Comparison of ENCODE assay signal across 8 cellular contexts in genomic region chr12:70365648-70366518, GRCh38. TPM values are rescaled to one million over a fixed set of nuclear protein-coding genes. Genes with fewer than 3 reads are reported as not detected.
DNase-seq lines count a peak whose midpoint lies in the region; ATAC-seq and TF ChIP-seq lines count a peak whose summit lies in the region.

KCNMB4 (plus strand) TSS chr12:70366290; CDS start chr12:70366735, 445 bp downstream.

- no peaks in the 10 kb centered on the region for H3K36me3 ChIP-seq in trophoblast cell (ENCODE audit: control insufficient read depth in 1 of 2, insufficient read depth in 2 of 2, low read length in 2 of 2)
- H3K36me3 ChIP-seq in upper lobe of right lung, result no peaks in the 10 kb centered on the region

- peaks cover 0 to 6% of the 10 kb centered on the region in 2 experiments for H3K4me1 ChIP-seq in trophoblast cell (ENCODE audit: control insufficient read depth in 1 of 2, insufficient read depth in 2 of 2, low read length in 2 of 2)
- peaks cover 9% of the 10 kb centered on the region for H3K4me1 ChIP-seq in upper lobe of right lung

- H3K14ac ChIP-seq in trophoblast cell (ENCODE audit: low read length), result peak within 1 kb of the TSS; percentile 77

- in situ Hi-C loops in SK-MEL-5 (cut with HindIII; ENCODE audit: low pct_unique_long_range_greater_than_20kb, low sequenced_read_pairs), result no loop called here

- H3K4me3 Mint-ChIP-seq in activated naive CD4-positive, alpha-beta T cell treated with anti-CD3 and anti-CD28 coated beads for 36 hours, result peak within 1 kb of the TSS; percentile 90

- H3K27ac ChIP-seq in trophoblast cell (ENCODE audit: low read depth, low read length) (peak within 1 kb of the TSS; percentile 30), upper lobe of right lung (peak within 1 kb of the TSS; percentile 15)

- H3K4me3 ChIP-seq in Jurkat, Clone E6-1 (ENCODE audit: low read length), result peak within 1 kb of the TSS; percentile 76
- H3K4me3 ChIP-seq in trophoblast cell (ENCODE audit: low read depth, low read length) (peak within 1 kb of the TSS; percentile 83), upper lobe of right lung (peak within 1 kb of the TSS; percentile 68)

- H2BK5ac ChIP-seq in trophoblast cell (ENCODE audit: low read depth, low read length, poor library complexity), result no peak within 1 kb of the TSS

- WGBS in trophoblast cell (ENCODE audit: extremely low coverage, insufficient coverage, insufficient read length), result no CpG with 5 or more reads among the region's 88 CpGs

- no peaks in the 10 kb centered on the region for H3K27me3 ChIP-seq in trophoblast cell (ENCODE audit: insufficient read depth, low read length)
- H3K27me3 ChIP-seq in upper lobe of right lung, result peaks cover 30% of the 10 kb centered on the region

- H3K79me1 ChIP-seq in trophoblast cell (ENCODE audit: low read length), result peaks cover 6% of the 10 kb centered on the region

- no peaks in the 10 kb centered on the region for H3K36me3 Mint-ChIP-seq in activated naive CD4-positive, alpha-beta T cell treated with anti-CD3 and anti-CD28 coated beads for 36 hours (ENCODE audit: low read depth)

- CTCF ChIA-PET in activated naive CD4-positive, alpha-beta T cell treated with anti-CD3 and anti-CD28 coated beads for 36 hours (lab: Charles Lee), result no interaction called here

- H3K9me3 ChIP-seq in trophoblast cell (ENCODE audit: insufficient read depth, low read depth, low read length), result no peaks in the 10 kb centered on the region
- no peaks in the 10 kb centered on the region for H3K9me3 ChIP-seq in upper lobe of right lung

- peak within 1 kb of the TSS; percentile 21 for H3K9ac ChIP-seq in trophoblast cell (ENCODE audit: low read length)

- no peaks in the 10 kb centered on the region for H3K9me3 Mint-ChIP-seq in activated naive CD4-positive, alpha-beta T cell treated with anti-CD3 and anti-CD28 coated beads for 36 hours

- H4K12ac ChIP-seq in trophoblast cell (ENCODE audit: low read depth, low read length), result peak within 1 kb of the TSS; percentile 28

- no peak within 1 kb of the TSS for H3K23ac ChIP-seq in trophoblast cell (ENCODE audit: low read length)

- peak within 1 kb of the TSS; percentile 72 for H2AFZ ChIP-seq in trophoblast cell (ENCODE audit: insufficient read depth, low read length, poor library complexity)

- intact Hi-C loops in activated naive CD4-positive, alpha-beta T cell treated with anti-CD3 and anti-CD28 coated beads for 36 hours (cut with micrococcal nuclease), result loop anchor here (1.0 to 10.0 kb wide), 5 partner anchors 15 to 1121 kb away; partner anchors contain the start of gene RAB3IP
- intact Hi-C loops in Right ventricle myocardium superior (cut with DNase I), result no loop called here
- intact Hi-C loops in upper lobe of right lung (cut with DNase I), result no loop called here

- H3K27ac Mint-ChIP-seq in activated naive CD4-positive, alpha-beta T cell treated with anti-CD3 and anti-CD28 coated beads for 36 hours, result no peak within 1 kb of the TSS

- H4K91ac ChIP-seq in trophoblast cell (ENCODE audit: low read depth, low read length), result peak within 1 kb of the TSS; percentile 78

- H2BK12ac ChIP-seq in trophoblast cell (ENCODE audit: low read length), result no peak within 1 kb of the TSS

- DNase-seq in DMS53 (lab: John Stamatoyannopoulos, UW) (peak; percentile 82), SK-MEL-5 (ENCODE audit: low read depth, low spot score) (peak; percentile 51), Right ventricle myocardium superior (peak; percentile 79), trophoblast cell (peak; percentile 33 to 65), upper lobe of right lung (peak; percentile 78)
- peak; percentile 21 for DNase-seq in Jurkat, Clone E6-1 (ENCODE audit: low read depth, low spot score)
- peak; percentile 75 for DNase-seq in activated naive CD4-positive, alpha-beta T cell treated with anti-CD3 and anti-CD28 coated beads for 36 hours

- H3K18ac ChIP-seq in trophoblast cell (ENCODE audit: low read length), result peak within 1 kb of the TSS; percentile 34

- H2BK120ac ChIP-seq in trophoblast cell (ENCODE audit: insufficient read depth, low read length, poor library complexity), result peak within 1 kb of the TSS; percentile 14

- peak within 1 kb of the TSS; percentile 99 for H3K4me2 ChIP-seq in trophoblast cell (ENCODE audit: low read length)

- TF ChIP-seq CTCF in upper lobe of right lung (IDR thresholded peaks at IDR 0.05), result no peak

- H3K27me3 Mint-ChIP-seq in activated naive CD4-positive, alpha-beta T cell treated with anti-CD3 and anti-CD28 coated beads for 36 hours (ENCODE audit: low read depth), result peaks cover 10% of the 10 kb centered on the region

- no peak within 1 kb of the TSS for H3K4ac ChIP-seq in trophoblast cell (ENCODE audit: low read depth, low read length)

- no peaks in the 10 kb centered on the region for H3K79me2 ChIP-seq in trophoblast cell (ENCODE audit: control insufficient read depth, insufficient read depth, low read length, poor library complexity)

- peak; percentile 82 for ATAC-seq in GM21737 (IDR thresholded peaks at IDR 0.05; ENCODE audit: unreplicated experiment)
- ATAC-seq in Right ventricle myocardium superior (ENCODE audit: poor library complexity), result peak; percentile 88
- peak; percentile 86 for ATAC-seq in upper lobe of right lung

- H4K8ac ChIP-seq in trophoblast cell (ENCODE audit: low read depth, low read length), result peak within 1 kb of the TSS; percentile 64

- H2AK5ac ChIP-seq in trophoblast cell (ENCODE audit: low read length), result no peak within 1 kb of the TSS

- peaks cover 18% of the 10 kb centered on the region for H3K4me1 Mint-ChIP-seq in activated naive CD4-positive, alpha-beta T cell treated with anti-CD3 and anti-CD28 coated beads for 36 hours (ENCODE audit: low read depth)

RNA-seq across cellular contexts. Expression of gene KCNMB4, which starts in this region (rescaled TPM):
- polyA plus RNA-seq in Jurkat, Clone E6-1 (2012; ENCODE audit: insufficient read depth, insufficient read length), result 20.8 TPM
- total RNA-seq in SK-MEL-5 (2014; rRNA removed; shearing (Covaris generic)), result 0.32 and 0.43 TPM in 2 replicates
- 1.3 and 1.5 TPM in 2 replicates for polyA plus RNA-seq in SK-MEL-5 (2015; cell fraction: cytosol; rRNA removed)
- 0.16 and 0.86 TPM in 2 replicates for polyA plus RNA-seq in SK-MEL-5 (2015; cell fraction: nucleus; rRNA removed)
- total RNA-seq in activated naive CD4-positive, alpha-beta T cell treated with anti-CD3 and anti-CD28 coated beads for 36 hours, result under 1 TPM; 0.54 to 0.60 TPM
- total RNA-seq in Right ventricle myocardium superior (1.2 TPM), upper lobe of right lung (6.0 TPM)
- 6.9 and 7.2 TPM in 2 replicates for polyA plus RNA-seq in trophoblast cell (2013)

Comparison
In these comparisons a context has a peak if more than half of its experiments do, and no peak if none do; other contexts are left out.
1. Peak in every context shown above with its lines: DNase-seq, ATAC-seq, H3K4me3 ChIP-seq and H3K27ac ChIP-seq.
2. Peak in DNase-seq in activated naive CD4-positive, alpha-beta T cell treated with anti-CD3 and anti-CD28 coated beads for 36 hours; RNA of the gene not detected or under 1 TPM.
3. DNase-seq: peak in every context shown above with its lines; median percentile 82 in DMS53; 79 in Right ventricle myocardium superior; 78 in upper lobe of right lung; 75 in activated naive CD4-positive, alpha-beta T cell treated with anti-CD3 and anti-CD28 coated beads for 36 hours; 51 in SK-MEL-5; 49 in trophoblast cell; 21 in Jurkat, Clone E6-1.